8 cellular contexts compared by ENCODE assay signal in genomic region chr3:133578548-133579191, GRCh38. TPM values are rescaled to one million over a fixed set of nuclear protein-coding genes. Genes with fewer than 3 reads are reported as not detected.
DNase-seq lines count a peak whose midpoint lies in the region; ATAC-seq and TF ChIP-seq lines count a peak whose summit lies in the region.

No MANE protein-coding gene starts in this region.

- peaks cover 76% of the 10 kb centered on the region for H3K36me3 ChIP-seq in OCI-LY3 (replicated peaks; ENCODE audit: low read depth, low read length)

- H3K9me3 Mint-ChIP-seq in endothelial cell (ENCODE audit: unreplicated experiment): no peaks in the 10 kb centered on the region

- TF ChIP-seq CTCF in GM12864 (IDR thresholded peaks at IDR 0.05; ENCODE audit: low read depth, low read length, missing control alignments): peak; percentile 54
- TF ChIP-seq CTCF in OCI-LY3 (IDR thresholded peaks at IDR 0.05; ENCODE audit: low read depth, low read length): peak; percentile 57
- TF ChIP-seq CTCF in endothelial cell (IDR thresholded peaks at IDR 0.05; ENCODE audit: unreplicated experiment): peak; percentile 76
- TF ChIP-seq CTCF in retinal pigment epithelial cell (conservative IDR thresholded peaks at IDR 0.05; ENCODE audit: low read depth, low read length): peak; percentile 75

- peaks cover 24% of the 10 kb centered on the region for H3K4me1 ChIP-seq in OCI-LY3 (ENCODE audit: low read length)

- no peak for ATAC-seq in HG02623 (IDR thresholded peaks at IDR 0.05; ENCODE audit: unreplicated experiment)
- ATAC-seq in HG02571 (IDR thresholded peaks at IDR 0.05; ENCODE audit: unreplicated experiment): no peak
- ATAC-seq in GM18873 (IDR thresholded peaks at IDR 0.05; ENCODE audit: low FRiP score, unreplicated experiment): no peak

- peaks cover 20% of the 10 kb centered on the region for H3K4me1 Mint-ChIP-seq in endothelial cell (ENCODE audit: unreplicated experiment)

- H3K27ac Mint-ChIP-seq in endothelial cell (ENCODE audit: unreplicated experiment): no peak overlapping the region

- H3K79me2 ChIP-seq in OCI-LY3 (ENCODE audit: low read length): peaks cover 98% of the 10 kb centered on the region

- no peak for DNase-seq in GM12864 (ENCODE audit: low read depth)
- DNase-seq in endothelial cell (ENCODE audit: low spot score): peak; percentile 22
- no peak for DNase-seq in retinal pigment epithelial cell (ENCODE audit: low read depth)
- DNase-seq in NCI-H345 (lab: John Stamatoyannopoulos, UW): no peak

- no peak overlapping the region for H3K9ac ChIP-seq in OCI-LY3 (ENCODE audit: low read length)

- no peaks in the 10 kb centered on the region for H3K9me3 ChIP-seq in OCI-LY3 (ENCODE audit: insufficient read depth, low read length)

- H3K4me3 ChIP-seq in GM12864 (ENCODE audit: low read depth, low read length) (peak overlapping the region; percentile 33), OCI-LY3 (ENCODE audit: low read length) (no peak overlapping the region), retinal pigment epithelial cell (ENCODE audit: low read length) (no peak overlapping the region)

- H3K27me3 Mint-ChIP-seq in endothelial cell (ENCODE audit: unreplicated experiment): peaks cover 9% of the 10 kb centered on the region

- no peaks in the 10 kb centered on the region for H3K27me3 ChIP-seq in OCI-LY3 (ENCODE audit: low read depth, low read length)

- H2AFZ ChIP-seq in OCI-LY3 (ENCODE audit: low read depth, low read length): no peak overlapping the region

- H3K4me2 ChIP-seq in OCI-LY3 (ENCODE audit: low read length): no peak overlapping the region

- H4K20me1 ChIP-seq in OCI-LY3 (ENCODE audit: insufficient read depth, low read length): peaks cover 85% of the 10 kb centered on the region

- no peak overlapping the region for H3K27ac ChIP-seq in OCI-LY3 (ENCODE audit: low read length)

- peaks cover 22% of the 10 kb centered on the region for H3K36me3 Mint-ChIP-seq in endothelial cell (ENCODE audit: low read depth, unreplicated experiment)

- H3K4me3 Mint-ChIP-seq in endothelial cell (ENCODE audit: unreplicated experiment): no peak overlapping the region

RNA-seq across cellular contexts. Expression of gene CDV3, which starts 5.2 kb away (rescaled TPM):
- 144 TPM for total RNA-seq in endothelial cell (ENCODE audit: unreplicated experiment)
